1 cellular context compared by ENCODE assay signal in the genomic region with DNA sequence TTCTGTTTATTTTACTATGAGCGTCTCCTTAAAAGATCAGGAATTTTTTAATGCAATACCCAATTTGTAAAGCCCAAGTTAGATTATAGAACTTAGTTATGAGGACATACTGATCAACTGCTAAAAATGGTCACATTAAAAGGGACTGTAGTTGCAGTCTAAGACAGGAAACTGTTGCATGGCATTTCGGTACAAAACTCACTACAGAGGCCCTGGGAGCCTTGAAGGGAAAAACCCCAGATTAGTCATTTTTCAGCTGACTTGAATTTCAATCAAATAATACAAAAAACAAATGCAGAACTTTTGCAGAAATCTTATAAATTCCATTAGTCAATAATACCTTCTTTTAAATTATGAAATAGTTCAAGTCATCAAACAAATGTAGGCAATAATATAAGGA.
TF ChIP-seq lines count a peak whose summit lies in the region.

No MANE protein-coding gene starts in this region.

TF ChIP-seq in GM12878, 131 proteins besides CTCF, POLR2A, EP300 and RAD21:
- TF ChIP-seq, protein P1, sequence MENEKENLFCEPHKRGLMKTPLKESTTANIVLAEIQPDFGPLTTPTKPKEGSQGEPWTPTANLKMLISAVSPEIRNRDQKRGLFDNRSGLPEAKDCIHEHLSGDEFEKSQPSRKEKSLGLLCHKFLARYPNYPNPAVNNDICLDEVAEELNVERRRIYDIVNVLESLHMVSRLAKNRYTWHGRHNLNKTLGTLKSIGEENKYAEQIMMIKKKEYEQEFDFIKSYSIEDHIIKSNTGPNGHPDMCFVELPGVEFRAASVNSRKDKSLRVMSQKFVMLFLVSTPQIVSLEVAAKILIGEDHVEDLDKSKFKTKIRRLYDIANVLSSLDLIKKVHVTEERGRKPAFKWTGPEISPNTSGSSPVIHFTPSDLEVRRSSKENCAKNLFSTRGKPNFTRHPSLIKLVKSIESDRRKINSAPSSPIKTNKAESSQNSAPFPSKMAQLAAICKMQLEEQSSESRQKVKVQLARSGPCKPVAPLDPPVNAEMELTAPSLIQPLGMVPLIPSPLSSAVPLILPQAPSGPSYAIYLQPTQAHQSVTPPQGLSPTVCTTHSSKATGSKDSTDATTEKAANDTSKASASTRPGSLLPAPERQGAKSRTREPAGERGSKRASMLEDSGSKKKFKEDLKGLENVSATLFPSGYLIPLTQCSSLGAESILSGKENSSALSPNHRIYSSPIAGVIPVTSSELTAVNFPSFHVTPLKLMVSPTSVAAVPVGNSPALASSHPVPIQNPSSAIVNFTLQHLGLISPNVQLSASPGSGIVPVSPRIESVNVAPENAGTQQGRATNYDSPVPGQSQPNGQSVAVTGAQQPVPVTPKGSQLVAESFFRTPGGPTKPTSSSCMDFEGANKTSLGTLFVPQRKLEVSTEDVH (IDR thresholded peaks at IDR 0.05; ENCODE audit: low read depth, partially characterized antibody), result no peak
- no peak for TF ChIP-seq ESRRA (IDR thresholded peaks at IDR 0.05; ENCODE audit: low read length)
- TF ChIP-seq IRF4 (IDR thresholded peaks at IDR 0.05; ENCODE audit: low read depth, low read length), result no peak
- TF ChIP-seq, protein P2, sequence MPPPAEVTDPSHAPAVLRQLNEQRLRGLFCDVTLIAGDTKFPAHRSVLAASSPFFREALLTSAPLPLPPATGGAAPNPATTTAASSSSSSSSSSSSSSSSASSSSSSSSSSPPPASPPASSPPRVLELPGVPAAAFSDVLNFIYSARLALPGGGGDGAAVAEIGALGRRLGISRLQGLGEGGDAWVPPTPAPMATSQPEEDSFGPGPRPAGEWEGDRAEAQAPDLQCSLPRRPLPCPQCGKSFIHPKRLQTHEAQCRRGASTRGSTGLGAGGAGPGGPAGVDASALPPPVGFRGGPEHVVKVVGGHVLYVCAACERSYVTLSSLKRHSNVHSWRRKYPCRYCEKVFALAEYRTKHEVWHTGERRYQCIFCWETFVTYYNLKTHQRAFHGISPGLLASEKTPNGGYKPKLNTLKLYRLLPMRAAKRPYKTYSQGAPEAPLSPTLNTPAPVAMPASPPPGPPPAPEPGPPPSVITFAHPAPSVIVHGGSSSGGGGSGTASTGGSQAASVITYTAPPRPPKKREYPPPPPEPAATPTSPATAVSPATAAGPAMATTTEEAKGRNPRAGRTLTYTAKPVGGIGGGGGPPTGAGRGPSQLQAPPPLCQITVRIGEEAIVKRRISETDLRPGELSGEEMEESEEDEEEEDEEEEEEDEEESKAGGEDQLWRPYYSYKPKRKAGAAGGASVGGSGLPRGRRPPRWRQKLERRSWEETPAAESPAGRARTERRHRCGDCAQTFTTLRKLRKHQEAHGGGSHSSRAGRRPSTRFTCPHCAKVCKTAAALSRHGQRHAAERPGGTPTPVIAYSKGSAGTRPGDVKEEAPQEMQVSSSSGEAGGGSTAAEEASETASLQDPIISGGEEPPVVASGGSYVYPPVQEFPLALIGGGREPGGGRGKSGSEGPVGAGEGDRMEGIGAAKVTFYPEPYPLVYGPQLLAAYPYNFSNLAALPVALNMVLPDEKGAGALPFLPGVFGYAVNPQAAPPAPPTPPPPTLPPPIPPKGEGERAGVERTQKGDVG (CRISPR knock-in tag; IDR thresholded peaks at IDR 0.05), result no peak
- no peak for TF ChIP-seq HDGF (IDR thresholded peaks at IDR 0.05)
- TF ChIP-seq JUND (IDR thresholded peaks at IDR 0.05; ENCODE audit: low read depth, low read length), result no peak
